In the genomic region with DNA sequence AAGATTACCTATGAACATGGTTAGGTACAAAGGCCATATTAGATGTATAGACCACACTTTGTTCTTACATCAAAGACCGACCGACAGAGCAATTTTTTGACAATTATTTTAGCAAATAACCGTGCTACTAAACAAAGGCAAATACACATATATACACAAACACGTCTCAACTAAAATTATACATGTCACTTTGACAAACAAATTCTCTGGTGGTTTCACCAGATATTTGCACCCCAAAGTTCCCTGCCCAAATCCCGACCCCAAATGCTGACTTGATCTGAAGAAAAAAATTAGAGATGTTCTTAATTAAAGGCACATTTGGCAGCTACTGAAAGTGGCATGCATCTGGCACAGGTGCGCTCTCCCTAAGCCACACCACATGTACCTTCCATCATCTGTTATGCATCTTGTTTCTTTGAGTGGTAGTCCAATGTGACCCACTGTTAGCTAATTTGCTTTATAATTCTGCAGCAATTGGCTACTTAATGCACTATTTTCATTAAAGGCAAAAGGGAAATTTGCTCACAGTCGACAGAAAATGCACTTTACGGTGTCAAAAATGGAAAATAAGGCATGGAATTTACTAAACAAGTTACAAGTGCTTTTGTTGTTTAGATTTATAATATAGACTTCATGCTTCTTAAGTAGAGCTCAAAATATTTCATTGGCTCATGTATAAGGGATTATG, we compare ENCODE assay signal across 1 cellular context.
TF ChIP-seq lines count a peak whose summit lies in the region.

No MANE protein-coding gene starts in this region.

TF ChIP-seq in HepG2, 621 proteins besides CTCF, POLR2A, EP300 and RAD21 (continued from another document and continues in another):
- TF ChIP-seq AHDC1 (CRISPR knock-in tag; IDR thresholded peaks at IDR 0.05; ENCODE audit: borderline replicate concordance) (peak; percentile 98; the same call in 1 of the 2 replicates), PRMT3 (CRISPR knock-in tag; IDR thresholded peaks at IDR 0.05; ENCODE audit: borderline replicate concordance, low read depth) (no peak), SNAPC2 (CRISPR knock-in tag; IDR thresholded peaks at IDR 0.05) (no peak), HOXA3 (CRISPR knock-in tag; IDR thresholded peaks at IDR 0.05) (peak; percentile 15; the same call in 1 of the 2 replicates), EHMT2 (IDR thresholded peaks at IDR 0.05; ENCODE audit: borderline replicate concordance, low read depth, low read length) (peak; percentile 64; the same call in 1 of the 2 replicates), MZF1 (CRISPR knock-in tag; IDR thresholded peaks at IDR 0.05; ENCODE audit: borderline replicate concordance) (no peak), MIXL1 (CRISPR knock-in tag; IDR thresholded peaks at IDR 0.05) (peak; percentile 88; the same call in 1 of the 2 replicates), GATA4 (IDR thresholded peaks at IDR 0.05; ENCODE audit: borderline replicate concordance, low read depth) (no peak), MXD4 (CRISPR knock-in tag; IDR thresholded peaks at IDR 0.05) (peak; percentile 65; the same call in 1 of the 2 replicates), ZNF343 (CRISPR knock-in tag; IDR thresholded peaks at IDR 0.05) (no peak), FOXO1 (CRISPR knock-in tag; IDR thresholded peaks at IDR 0.05) (peak; percentile 44; the same call in 1 of the 2 replicates), ZNF567 (CRISPR knock-in tag; IDR thresholded peaks at IDR 0.05; ENCODE audit: borderline replicate concordance) (no peak), RFXAP (CRISPR knock-in tag; IDR thresholded peaks at IDR 0.05; ENCODE audit: borderline replicate concordance) (no peak), MIER2 (CRISPR knock-in tag; IDR thresholded peaks at IDR 0.05) (0 out of 2 replicates have a peak, but pooled peaks have one; percentile 48), KDM2A (CRISPR knock-in tag; IDR thresholded peaks at IDR 0.05; ENCODE audit: borderline replicate concordance, low read depth) (no peak), RFX5 (IDR thresholded peaks at IDR 0.05; ENCODE audit: low read depth, low read length) (no peak), WIZ (CRISPR knock-in tag; IDR thresholded peaks at IDR 0.05) (no peak), ZNF34 (CRISPR knock-in tag; IDR thresholded peaks at IDR 0.05; ENCODE audit: borderline replicate concordance) (no peak), TCF7 (IDR thresholded peaks at IDR 0.05; ENCODE audit: low read depth) (peak; percentile 97), ZNF414 (CRISPR knock-in tag; IDR thresholded peaks at IDR 0.05) (no peak; the same call in 1 of the 2 replicates), GATAD2A (CRISPR knock-in tag; IDR thresholded peaks at IDR 0.05) (peak; percentile 91), ZNF792 (CRISPR knock-in tag; IDR thresholded peaks at IDR 0.05) (peak; percentile 35; the same call in 1 of the 2 replicates), THYN1 (CRISPR knock-in tag; IDR thresholded peaks at IDR 0.05; ENCODE audit: borderline replicate concordance, low read depth) (no peak), HOMEZ (CRISPR knock-in tag; IDR thresholded peaks at IDR 0.05; ENCODE audit: low read depth) (peak; percentile 91), SRF (IDR thresholded peaks at IDR 0.05; ENCODE audit: low read depth, low read length) (no peak), HIVEP1 (CRISPR knock-in tag; IDR thresholded peaks at IDR 0.05) (no peak), ATF7 (IDR thresholded peaks at IDR 0.05) (no peak), ATF7 (CRISPR knock-in tag; IDR thresholded peaks at IDR 0.05) (no peak), ZNF549 (CRISPR knock-in tag; IDR thresholded peaks at IDR 0.05) (peak; percentile 14; the same call in 1 of the 2 replicates), ZBTB1 (CRISPR knock-in tag; IDR thresholded peaks at IDR 0.05; ENCODE audit: borderline replicate concordance) (no peak), ZNF597 (CRISPR knock-in tag; IDR thresholded peaks at IDR 0.05) (no peak), HDAC1 (CRISPR knock-in tag; IDR thresholded peaks at IDR 0.05) (peak; percentile 56; the same call in 1 of the 2 replicates)
- TF ChIP-seq, protein P1, sequence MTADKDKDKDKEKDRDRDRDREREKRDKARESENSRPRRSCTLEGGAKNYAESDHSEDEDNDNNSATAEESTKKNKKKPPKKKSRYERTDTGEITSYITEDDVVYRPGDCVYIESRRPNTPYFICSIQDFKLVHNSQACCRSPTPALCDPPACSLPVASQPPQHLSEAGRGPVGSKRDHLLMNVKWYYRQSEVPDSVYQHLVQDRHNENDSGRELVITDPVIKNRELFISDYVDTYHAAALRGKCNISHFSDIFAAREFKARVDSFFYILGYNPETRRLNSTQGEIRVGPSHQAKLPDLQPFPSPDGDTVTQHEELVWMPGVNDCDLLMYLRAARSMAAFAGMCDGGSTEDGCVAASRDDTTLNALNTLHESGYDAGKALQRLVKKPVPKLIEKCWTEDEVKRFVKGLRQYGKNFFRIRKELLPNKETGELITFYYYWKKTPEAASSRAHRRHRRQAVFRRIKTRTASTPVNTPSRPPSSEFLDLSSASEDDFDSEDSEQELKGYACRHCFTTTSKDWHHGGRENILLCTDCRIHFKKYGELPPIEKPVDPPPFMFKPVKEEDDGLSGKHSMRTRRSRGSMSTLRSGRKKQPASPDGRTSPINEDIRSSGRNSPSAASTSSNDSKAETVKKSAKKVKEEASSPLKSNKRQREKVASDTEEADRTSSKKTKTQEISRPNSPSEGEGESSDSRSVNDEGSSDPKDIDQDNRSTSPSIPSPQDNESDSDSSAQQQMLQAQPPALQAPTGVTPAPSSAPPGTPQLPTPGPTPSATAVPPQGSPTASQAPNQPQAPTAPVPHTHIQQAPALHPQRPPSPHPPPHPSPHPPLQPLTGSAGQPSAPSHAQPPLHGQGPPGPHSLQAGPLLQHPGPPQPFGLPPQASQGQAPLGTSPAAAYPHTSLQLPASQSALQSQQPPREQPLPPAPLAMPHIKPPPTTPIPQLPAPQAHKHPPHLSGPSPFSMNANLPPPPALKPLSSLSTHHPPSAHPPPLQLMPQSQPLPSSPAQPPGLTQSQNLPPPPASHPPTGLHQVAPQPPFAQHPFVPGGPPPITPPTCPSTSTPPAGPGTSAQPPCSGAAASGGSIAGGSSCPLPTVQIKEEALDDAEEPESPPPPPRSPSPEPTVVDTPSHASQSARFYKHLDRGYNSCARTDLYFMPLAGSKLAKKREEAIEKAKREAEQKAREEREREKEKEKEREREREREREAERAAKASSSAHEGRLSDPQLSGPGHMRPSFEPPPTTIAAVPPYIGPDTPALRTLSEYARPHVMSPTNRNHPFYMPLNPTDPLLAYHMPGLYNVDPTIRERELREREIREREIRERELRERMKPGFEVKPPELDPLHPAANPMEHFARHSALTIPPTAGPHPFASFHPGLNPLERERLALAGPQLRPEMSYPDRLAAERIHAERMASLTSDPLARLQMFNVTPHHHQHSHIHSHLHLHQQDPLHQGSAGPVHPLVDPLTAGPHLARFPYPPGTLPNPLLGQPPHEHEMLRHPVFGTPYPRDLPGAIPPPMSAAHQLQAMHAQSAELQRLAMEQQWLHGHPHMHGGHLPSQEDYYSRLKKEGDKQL (CRISPR knock-in tag; IDR thresholded peaks at IDR 0.05; ENCODE audit: low read depth): peak; percentile 63; the same call in 1 of the 2 replicates
- TF ChIP-seq, protein P2, sequence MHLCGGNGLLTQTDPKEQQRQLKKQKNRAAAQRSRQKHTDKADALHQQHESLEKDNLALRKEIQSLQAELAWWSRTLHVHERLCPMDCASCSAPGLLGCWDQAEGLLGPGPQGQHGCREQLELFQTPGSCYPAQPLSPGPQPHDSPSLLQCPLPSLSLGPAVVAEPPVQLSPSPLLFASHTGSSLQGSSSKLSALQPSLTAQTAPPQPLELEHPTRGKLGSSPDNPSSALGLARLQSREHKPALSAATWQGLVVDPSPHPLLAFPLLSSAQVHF (CRISPR knock-in tag; IDR thresholded peaks at IDR 0.05): no peak
- TF ChIP-seq, protein P3, sequence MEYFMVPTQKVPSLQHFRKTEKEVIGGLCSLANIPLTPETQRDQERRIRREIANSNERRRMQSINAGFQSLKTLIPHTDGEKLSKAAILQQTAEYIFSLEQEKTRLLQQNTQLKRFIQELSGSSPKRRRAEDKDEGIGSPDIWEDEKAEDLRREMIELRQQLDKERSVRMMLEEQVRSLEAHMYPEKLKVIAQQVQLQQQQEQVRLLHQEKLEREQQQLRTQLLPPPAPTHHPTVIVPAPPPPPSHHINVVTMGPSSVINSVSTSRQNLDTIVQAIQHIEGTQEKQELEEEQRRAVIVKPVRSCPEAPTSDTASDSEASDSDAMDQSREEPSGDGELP (IDR thresholded peaks at IDR 0.05; ENCODE audit: borderline replicate concordance, low read depth): 0 out of 2 replicates have a peak, but pooled peaks have one; percentile 10
- TF ChIP-seq, protein P4, sequence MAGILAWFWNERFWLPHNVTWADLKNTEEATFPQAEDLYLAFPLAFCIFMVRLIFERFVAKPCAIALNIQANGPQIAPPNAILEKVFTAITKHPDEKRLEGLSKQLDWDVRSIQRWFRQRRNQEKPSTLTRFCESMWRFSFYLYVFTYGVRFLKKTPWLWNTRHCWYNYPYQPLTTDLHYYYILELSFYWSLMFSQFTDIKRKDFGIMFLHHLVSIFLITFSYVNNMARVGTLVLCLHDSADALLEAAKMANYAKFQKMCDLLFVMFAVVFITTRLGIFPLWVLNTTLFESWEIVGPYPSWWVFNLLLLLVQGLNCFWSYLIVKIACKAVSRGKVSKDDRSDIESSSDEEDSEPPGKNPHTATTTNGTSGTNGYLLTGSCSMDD (CRISPR knock-in tag; IDR thresholded peaks at IDR 0.05): no peak
- TF ChIP-seq, protein P5, sequence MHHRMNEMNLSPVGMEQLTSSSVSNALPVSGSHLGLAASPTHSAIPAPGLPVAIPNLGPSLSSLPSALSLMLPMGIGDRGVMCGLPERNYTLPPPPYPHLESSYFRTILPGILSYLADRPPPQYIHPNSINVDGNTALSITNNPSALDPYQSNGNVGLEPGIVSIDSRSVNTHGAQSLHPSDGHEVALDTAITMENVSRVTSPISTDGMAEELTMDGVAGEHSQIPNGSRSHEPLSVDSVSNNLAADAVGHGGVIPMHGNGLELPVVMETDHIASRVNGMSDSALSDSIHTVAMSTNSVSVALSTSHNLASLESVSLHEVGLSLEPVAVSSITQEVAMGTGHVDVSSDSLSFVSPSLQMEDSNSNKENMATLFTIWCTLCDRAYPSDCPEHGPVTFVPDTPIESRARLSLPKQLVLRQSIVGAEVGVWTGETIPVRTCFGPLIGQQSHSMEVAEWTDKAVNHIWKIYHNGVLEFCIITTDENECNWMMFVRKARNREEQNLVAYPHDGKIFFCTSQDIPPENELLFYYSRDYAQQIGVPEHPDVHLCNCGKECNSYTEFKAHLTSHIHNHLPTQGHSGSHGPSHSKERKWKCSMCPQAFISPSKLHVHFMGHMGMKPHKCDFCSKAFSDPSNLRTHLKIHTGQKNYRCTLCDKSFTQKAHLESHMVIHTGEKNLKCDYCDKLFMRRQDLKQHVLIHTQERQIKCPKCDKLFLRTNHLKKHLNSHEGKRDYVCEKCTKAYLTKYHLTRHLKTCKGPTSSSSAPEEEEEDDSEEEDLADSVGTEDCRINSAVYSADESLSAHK (CRISPR knock-in tag; IDR thresholded peaks at IDR 0.05; ENCODE audit: borderline replicate concordance): no peak
